8 cellular contexts compared by ENCODE assay signal in the genomic region with DNA sequence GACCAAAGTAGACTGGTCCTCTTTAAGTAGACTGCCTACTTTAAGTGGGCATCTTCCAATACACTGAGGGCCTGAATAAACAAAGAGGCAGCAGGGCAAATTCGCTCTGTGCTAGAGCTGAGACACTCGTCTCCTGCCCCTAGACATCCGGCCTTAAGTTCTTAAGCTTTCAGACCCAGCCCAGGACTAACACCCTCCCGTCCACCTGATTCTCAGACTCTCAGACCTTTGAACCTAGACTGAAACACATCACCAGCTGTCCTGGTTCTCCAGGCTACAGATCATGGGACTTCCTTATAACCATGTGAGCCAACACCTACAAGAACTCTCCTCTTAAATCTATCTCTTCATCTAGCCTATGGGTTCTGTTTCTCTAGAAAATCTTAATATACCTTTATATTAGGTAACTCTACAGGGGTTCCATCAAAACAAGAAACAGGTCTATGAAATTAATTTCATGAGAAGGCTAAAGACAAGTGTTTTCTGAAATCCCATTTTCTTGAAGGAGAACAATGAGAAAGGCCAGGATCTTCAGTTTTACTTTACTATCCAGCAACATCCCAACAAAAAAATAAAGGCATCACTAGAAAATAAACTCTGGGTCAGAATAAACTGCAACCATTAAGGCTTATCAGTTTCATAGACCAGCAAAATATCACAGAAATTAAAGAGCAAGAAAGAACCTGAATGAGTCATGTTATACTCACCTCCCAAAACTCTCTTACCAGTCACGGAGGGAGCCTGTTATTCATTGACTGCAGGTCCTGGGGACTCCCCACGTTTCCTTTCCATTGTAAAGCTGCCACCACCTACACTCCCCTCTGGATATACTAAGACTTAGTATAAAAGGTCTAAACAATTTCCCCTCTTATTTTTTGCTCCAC. TPM values are rescaled to one million over a fixed set of nuclear protein-coding genes. Genes with fewer than 3 reads are reported as not detected.
DNase-seq lines count a peak whose midpoint lies in the region; ATAC-seq, FAIRE-seq and TF ChIP-seq lines count a peak whose summit lies in the region.

No MANE protein-coding gene starts in this region.

- DNase-seq in Caki2 (ENCODE audit: low read depth) (peak; percentile 69), astrocyte of the spinal cord (ENCODE audit: low read depth, low spot score) (peak; percentile 58), pancreas (peak in 2 of 6 donors; percentile 29 to 36), retina (no peak), posterior cingulate gyrus (no peak)

- WGBS in pancreas, 2 donors: 37 to 41% methylated on average over 6 of the region's 6 CpGs

- H3K27me3 ChIP-seq in pancreas: no peaks in the 10 kb centered on the region

- H3K4me1 ChIP-seq in pancreas: peaks cover 9 to 22% (median 12%) of the 10 kb centered on the region in 3 donors

- peak; percentile 76 for ATAC-seq in HG03432 (IDR thresholded peaks at IDR 0.05; ENCODE audit: unreplicated experiment)
- peak; percentile 70 to 86 (median 78) for ATAC-seq in pancreas
- no peak for ATAC-seq in GM18873 (IDR thresholded peaks at IDR 0.05; ENCODE audit: low FRiP score, unreplicated experiment)
- no peak for ATAC-seq in GM18858 (IDR thresholded peaks at IDR 0.05; ENCODE audit: unreplicated experiment)

- no peaks in the 10 kb centered on the region for H3K36me3 ChIP-seq in pancreas

- no peak for TF ChIP-seq CTCF in astrocyte of the spinal cord (IDR thresholded peaks at IDR 0.05; ENCODE audit: low read depth, low read length)
- no peak for TF ChIP-seq CTCF in pancreas (IDR thresholded peaks at IDR 0.05)

- no peaks in the 10 kb centered on the region for H3K9me3 ChIP-seq in pancreas

- no peak for FAIRE-seq in pancreas (lab: Jason Lieb, UNC)

- H3K4me3 ChIP-seq in astrocyte of the spinal cord (ENCODE audit: low read depth, low read length): no peak overlapping the region
- no peak overlapping the region for H3K4me3 ChIP-seq in pancreas

- H3K27ac ChIP-seq in pancreas: peak overlapping the region in 2 of 4 donors; percentile 23 to 33

- in situ Hi-C loops in Caki2 (cut with HindIII; ENCODE audit: low pct_unique_long_range_greater_than_20kb, low sequenced_read_pairs): no loop called here
- in situ Hi-C loops in astrocyte of the spinal cord (cut with HindIII; ENCODE audit: low sequenced_read_pairs): no loop called here

- intact Hi-C loops in pancreas (cut with DNase I): no loop called here
- intact Hi-C loops in posterior cingulate gyrus (cut with DNase I): no loop called here

RNA-seq across cellular contexts. Expression of a gene that starts 14.8 kb away (rescaled TPM):
- 31.4 and 43.5 TPM in 2 replicates for total RNA-seq in Caki2 (2014; rRNA removed; shearing (Covaris generic); ENCODE audit: low replicate concordance)
- 10 to 100 TPM; 13.4 to 27.4 (median 18.3) TPM for total RNA-seq in pancreas
- 10 to 100 TPM; 15.6 to 18.4 TPM for polyA plus RNA-seq in pancreas

Comparison
In these comparisons a context has a peak if more than half of its experiments do, and no peak if none do; other contexts are left out.
1. DNase-seq: peak in Caki2 (single experiment) and astrocyte of the spinal cord (single experiment); none in retina (single experiment) and posterior cingulate gyrus (0 of 10).
2. ATAC-seq: peak in HG03432 (single experiment) and pancreas (4 of 4); none in GM18873 (single experiment) and GM18858 (single experiment).